In the genomic region with DNA sequence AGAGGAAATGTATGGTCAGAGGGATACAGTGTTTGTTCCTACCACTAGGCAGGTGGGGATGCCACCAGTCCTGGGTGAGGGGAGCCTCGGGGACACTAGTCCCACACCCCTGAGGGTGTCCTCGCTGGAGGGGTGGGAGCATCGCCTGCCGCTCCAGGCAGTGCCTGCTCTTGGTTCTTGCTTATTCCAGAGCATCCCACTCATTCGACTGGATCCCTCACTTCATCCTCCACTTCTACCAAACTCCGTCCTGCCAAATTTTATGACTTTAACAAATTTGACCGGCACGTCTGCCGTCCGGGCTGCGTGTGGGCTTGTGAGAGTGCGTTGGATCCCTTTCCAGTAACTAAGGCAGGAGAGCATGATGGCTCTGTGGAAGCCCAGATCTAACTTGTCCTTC, we compare ENCODE assay signal across 16 cellular contexts. TPM values are rescaled to one million over a fixed set of nuclear protein-coding genes. Genes with fewer than 3 reads are reported as not detected.
DNase-seq lines count a peak whose midpoint lies in the region; ATAC-seq, FAIRE-seq and TF ChIP-seq lines count a peak whose summit lies in the region.
"Had no signal": no experiment of that assay in that cellular context is flagged by ENCODE, and none has a peak within 500 bp of the region (broad histone marks: within the 10 kb centered on the region; RNA-seq: fewer than 3 reads in every experiment).

No MANE protein-coding gene starts in this region.

- intact Hi-C loops in kidney (cut with DNase I): no loop called here
- intact Hi-C loops in prostate gland (cut with DNase I): no loop called here

- H3K27ac Mint-ChIP-seq in activated T-helper 17 cell treated with anti-CD3 and anti-CD28 coated beads, Interleukin-2, amount 50 U/mL, for 72 hours: no peak overlapping the region
- H3K27ac Mint-ChIP-seq in activated CD8-positive, alpha-beta T cell treated with anti-CD3 and anti-CD28 coated beads, Interleukin-2, amount 10 ng/mL, durations not matched to agents 7 days and 5 days: no peak overlapping the region
- H3K27ac Mint-ChIP-seq: stimulated activated naive CD8-positive, alpha-beta T cell treated with anti-CD3 and anti-CD28 coated beads, Interleukin-15, Interleukin-2, amounts not matched to agents 100 ng/mL and 50 ng/mL, for 24 hours had no signal

- TF ChIP-seq POLR2A in prostate gland (IDR thresholded peaks at IDR 0.05) (no peak), upper lobe of left lung (IDR thresholded peaks at IDR 0.05) (no peak)

- TF ChIP-seq EP300 in upper lobe of left lung (IDR thresholded peaks at IDR 0.05): no peak

- H3K36me3 Mint-ChIP-seq in activated T-helper 17 cell treated with anti-CD3 and anti-CD28 coated beads, Interleukin-2, amount 50 U/mL, for 72 hours (ENCODE audit: low read depth): no peaks in the 10 kb centered on the region
- no peaks in the 10 kb centered on the region for H3K36me3 Mint-ChIP-seq in activated CD8-positive, alpha-beta T cell treated with anti-CD3 and anti-CD28 coated beads, Interleukin-2, amount 10 ng/mL, durations not matched to agents 7 days and 5 days (ENCODE audit: low read depth)

- H3K4me1 ChIP-seq in kidney (ENCODE audit: control insufficient read depth in 1 of 2, insufficient read depth in 1 of 2, low read depth in 1 of 2, low read length in 2 of 2): peaks cover 34 to 38% of the 10 kb centered on the region in 2 donors
- H3K4me1 ChIP-seq in prostate gland (replicated peaks): peaks cover 4% of the 10 kb centered on the region
- peaks cover 32 to 53% (median 47%) of the 10 kb centered on the region in 4 donors for H3K4me1 ChIP-seq in upper lobe of left lung
- H3K4me1 ChIP-seq: breast epithelium had no signal

- no peak overlapping the region for H3K4me3 Mint-ChIP-seq in activated T-helper 17 cell treated with anti-CD3 and anti-CD28 coated beads, Interleukin-2, amount 50 U/mL, for 72 hours
- H3K4me3 Mint-ChIP-seq in activated CD8-positive, alpha-beta T cell treated with anti-CD3 and anti-CD28 coated beads, Interleukin-2, amount 10 ng/mL, durations not matched to agents 7 days and 5 days: no peak overlapping the region
- H3K4me3 Mint-ChIP-seq: stimulated activated naive CD8-positive, alpha-beta T cell treated with anti-CD3 and anti-CD28 coated beads, Interleukin-15, Interleukin-2, amounts not matched to agents 100 ng/mL and 50 ng/mL, for 24 hours had no signal

- POLR2A ChIA-PET in activated CD8-positive, alpha-beta T cell treated with anti-CD3 and anti-CD28 coated beads, Interleukin-2, amount 10 ng/mL, durations not matched to agents 7 days and 5 days (lab: Charles Lee): no interaction called here

- DNase-seq in coronary artery (ENCODE audit: low spot score): no peak
- peak; percentile 55 for DNase-seq in kidney
- DNase-seq in prostate gland (ENCODE audit: low spot score): no peak
- no peak for DNase-seq in upper lobe of left lung
- DNase-seq in activated CD8-positive, alpha-beta T cell treated with anti-CD3 and anti-CD28 coated beads, Interleukin-2, amount 10 ng/mL, durations not matched to agents 7 days and 5 days: no peak
- DNase-seq: activated naive CD4-positive, alpha-beta T cell; effector memory CD4-positive, alpha-beta T cell; MV-4-11; NCI-H774; stimulated activated CD4-positive, alpha-beta T cell treated with anti-CD3 and anti-CD28 coated beads, Interleukin-12 subunit alpha, Interleukin-12 subunit beta, amount 100 ng/mL, for 4 hours had no signal

- TF ChIP-seq CTCF in coronary artery (IDR thresholded peaks at IDR 0.05) (no peak), kidney (IDR thresholded peaks at IDR 0.05; ENCODE audit: borderline replicate concordance, extremely low read depth, insufficient read depth) (no peak), prostate gland (IDR thresholded peaks at IDR 0.05) (no peak), upper lobe of left lung (IDR thresholded peaks at IDR 0.05) (no peak)

- H3K27ac ChIP-seq in coronary artery: peak overlapping the region; percentile 73 to 88
- peak overlapping the region in 1 of 2 donors; percentile 13 for H3K27ac ChIP-seq in kidney (ENCODE audit: low read depth in 2 of 2, low read length in 2 of 2)
- peak overlapping the region; percentile 62 to 66 for H3K27ac ChIP-seq in prostate gland
- peak overlapping the region in 3 of 4 donors; percentile 67 to 69 (median 68) for H3K27ac ChIP-seq in upper lobe of left lung
- H3K27ac ChIP-seq: VCaP had no signal

- H3K9me3 Mint-ChIP-seq in activated T-helper 17 cell treated with anti-CD3 and anti-CD28 coated beads, Interleukin-2, amount 50 U/mL, for 72 hours: no peaks in the 10 kb centered on the region
- H3K9me3 Mint-ChIP-seq in activated CD8-positive, alpha-beta T cell treated with anti-CD3 and anti-CD28 coated beads, Interleukin-2, amount 10 ng/mL, durations not matched to agents 7 days and 5 days (ENCODE audit: insufficient read depth): no peaks in the 10 kb centered on the region
- H3K9me3 Mint-ChIP-seq: stimulated activated naive CD8-positive, alpha-beta T cell treated with anti-CD3 and anti-CD28 coated beads, Interleukin-15, Interleukin-2, amounts not matched to agents 100 ng/mL and 50 ng/mL, for 24 hours had no signal

- H3K4me3 ChIP-seq in coronary artery: peak overlapping the region; percentile 31
- H3K4me3 ChIP-seq in kidney (ENCODE audit: low read length in 2 of 2): no peak overlapping the region
- no peak overlapping the region for H3K4me3 ChIP-seq in prostate gland
- no peak overlapping the region for H3K4me3 ChIP-seq in upper lobe of left lung

- CTCF ChIA-PET in activated CD8-positive, alpha-beta T cell treated with anti-CD3 and anti-CD28 coated beads, Interleukin-2, amount 10 ng/mL, durations not matched to agents 7 days and 5 days (lab: Charles Lee): no interaction called here

- no peak overlapping the region for H3K9ac ChIP-seq in kidney (ENCODE audit: low read length in 2 of 2)

- FAIRE-seq in kidney (lab: Jason Lieb, UNC): no peak

- ATAC-seq in upper lobe of left lung (ENCODE audit: low FRiP score in 2 of 2): no peak
- no peak for ATAC-seq in activated T-helper 17 cell treated with anti-CD3 and anti-CD28 coated beads, Interleukin-2, amount 50 U/mL, for 72 hours (replicated peaks)
- ATAC-seq in GM21576 (IDR thresholded peaks at IDR 0.05; ENCODE audit: unreplicated experiment): no peak
- ATAC-seq in activated CD8-positive, alpha-beta T cell treated with anti-CD3 and anti-CD28 coated beads, Interleukin-2, amount 10 ng/mL, durations not matched to agents 7 days and 5 days: no peak
- ATAC-seq: HCT116 had no signal

- H3K27me3 ChIP-seq in prostate gland (replicated peaks; ENCODE audit: insufficient read depth): no peaks in the 10 kb centered on the region
- H3K27me3 ChIP-seq in upper lobe of left lung: no peaks in the 10 kb centered on the region
- H3K27me3 ChIP-seq: breast epithelium had no signal

- H3K9me3 ChIP-seq in kidney (ENCODE audit: control insufficient read depth in 1 of 2, low read length in 2 of 2): no peaks in the 10 kb centered on the region
- no peaks in the 10 kb centered on the region for H3K9me3 ChIP-seq in prostate gland
- no peaks in the 10 kb centered on the region for H3K9me3 ChIP-seq in upper lobe of left lung
- H3K9me3 ChIP-seq: breast epithelium had no signal

- peaks cover 14% of the 10 kb centered on the region for H3K27me3 Mint-ChIP-seq in activated T-helper 17 cell treated with anti-CD3 and anti-CD28 coated beads, Interleukin-2, amount 50 U/mL, for 72 hours
- peaks cover 8% of the 10 kb centered on the region for H3K27me3 Mint-ChIP-seq in activated CD8-positive, alpha-beta T cell treated with anti-CD3 and anti-CD28 coated beads, Interleukin-2, amount 10 ng/mL, durations not matched to agents 7 days and 5 days (ENCODE audit: low read depth)

- H3K36me3 ChIP-seq in kidney (ENCODE audit: control insufficient read depth in 1 of 2, insufficient read depth in 2 of 2, low read length in 2 of 2) (no peaks in the 10 kb centered on the region), prostate gland (no peaks in the 10 kb centered on the region), upper lobe of left lung (no peaks in the 10 kb centered on the region)
- H3K36me3 ChIP-seq: breast epithelium had no signal

- WGBS in prostate gland: 46% methylated on average over 12 of the region's 12 CpGs
- 85 to 91% methylated on average over 12 of the region's 12 CpGs for WGBS in upper lobe of left lung, 2 donors

- H3K4me1 Mint-ChIP-seq in activated T-helper 17 cell treated with anti-CD3 and anti-CD28 coated beads, Interleukin-2, amount 50 U/mL, for 72 hours: no peaks in the 10 kb centered on the region
- H3K4me1 Mint-ChIP-seq in activated CD8-positive, alpha-beta T cell treated with anti-CD3 and anti-CD28 coated beads, Interleukin-2, amount 10 ng/mL, durations not matched to agents 7 days and 5 days (ENCODE audit: low read depth): peaks cover 11% of the 10 kb centered on the region

RNA-seq across cellular contexts. Expression of gene MGLL, which starts 34.8 kb away (rescaled TPM):
- total RNA-seq in kidney (250 TPM), prostate gland (10 to 100 TPM; 20.0 to 31.8 TPM), upper lobe of left lung (100 to 1,000 TPM; 128 to 253 (median 190) TPM)
- 74.2 TPM for polyA plus RNA-seq in kidney (ENCODE audit: insufficient read depth, low read depth, low replicate concordance)
- 1 to 10 TPM; 1.2 to 1.4 TPM for total RNA-seq in activated T-helper 17 cell treated with anti-CD3 and anti-CD28 coated beads, Interleukin-2, amount 50 U/mL, for 72 hours
- total RNA-seq in activated CD8-positive, alpha-beta T cell treated with anti-CD3 and anti-CD28 coated beads, Interleukin-2, amount 10 ng/mL, durations not matched to agents 7 days and 5 days: 1 to 10 TPM; 1.5 to 2.2 TPM

Comparison
In these comparisons a context has a peak if more than half of its experiments do, and no peak if none do; other contexts are left out.
1. RNA of gene MGLL, which starts 34.8 kb away (total RNA-seq): 250 TPM in kidney (single experiment), 128 to 253 TPM in upper lobe of left lung and 20.0 to 31.8 TPM in prostate gland; 1.5 to 2.2 TPM in activated CD8-positive, alpha-beta T cell treated with anti-CD3 and anti-CD28 coated beads, Interleukin-2, amount 10 ng/mL, durations not matched to agents 7 days and 5 days and 1.2 to 1.4 TPM in activated T-helper 17 cell treated with anti-CD3 and anti-CD28 coated beads, Interleukin-2, amount 50 U/mL, for 72 hours; every median in the first group is over 4 times any median in the second.